13 cellular contexts compared by ENCODE assay signal in the genomic region with DNA sequence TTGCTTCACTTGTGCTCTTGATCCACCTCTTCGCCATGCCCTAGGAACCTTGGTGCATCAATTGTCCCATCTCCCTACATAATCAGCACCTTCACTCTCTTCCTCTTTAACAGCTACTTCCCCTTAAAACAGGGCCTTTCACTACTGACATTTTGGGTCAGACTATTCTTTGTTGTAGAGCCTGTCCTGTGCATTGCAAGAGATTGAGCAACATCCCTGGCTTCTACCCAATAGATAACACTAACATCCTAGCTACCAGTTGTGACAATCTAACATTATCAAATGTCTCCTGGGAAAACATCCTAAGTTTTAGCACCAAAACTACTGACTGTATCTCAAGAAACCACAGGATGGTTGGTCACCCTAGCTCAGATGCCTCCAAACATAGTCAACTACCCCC.
"Had no signal": no experiment of that assay in that cellular context is flagged by ENCODE, and none has a peak within 500 bp of the region (broad histone marks: within the 10 kb centered on the region; RNA-seq: fewer than 3 reads in every experiment).

No MANE protein-coding gene starts in this region.

- DNase-seq: activated CD4-positive, alpha-beta T cell treated with anti-CD3 and anti-CD28 coated beads for 4 hours; activated CD8-positive, alpha-beta T cell treated with anti-CD3 and anti-CD28 coated beads, Interleukin-2, amount 10 ng/mL, durations not matched to agents 7 days and 5 days; activated naive CD4-positive, alpha-beta T cell treated with Interleukin-2 at 50 U/mL for 16 hours; caudate nucleus; effector memory CD8-positive, alpha-beta T cell; hypothalamus; naive B cell; posterior cingulate gyrus; small intestine; thyroid gland; uterus; WERI-Rb-1 had no signal

- H3K36me3 Mint-ChIP-seq: naive B cell had no signal

- H3K4me3 Mint-ChIP-seq: activated CD8-positive, alpha-beta T cell treated with anti-CD3 and anti-CD28 coated beads, Interleukin-2, amount 10 ng/mL, durations not matched to agents 7 days and 5 days; activated T-helper 1 cell treated with anti-CD3 and anti-CD28 coated beads, Interleukin-12 subunit alpha, Interleukin-12 subunit beta, Interleukin-2, Interleukin-4 antibody, amounts not matched to agents 30 ng/mL and 10 ng/mL and 1 ng/mL, durations not matched to agents 14 hours and 24 hours and 36 hours; effector memory CD8-positive, alpha-beta T cell; naive B cell had no signal

- H3K27ac Mint-ChIP-seq: activated CD8-positive, alpha-beta T cell treated with anti-CD3 and anti-CD28 coated beads, Interleukin-2, amount 10 ng/mL, durations not matched to agents 7 days and 5 days; activated T-helper 1 cell treated with anti-CD3 and anti-CD28 coated beads, Interleukin-12 subunit alpha, Interleukin-12 subunit beta, Interleukin-2, Interleukin-4 antibody, amounts not matched to agents 30 ng/mL and 10 ng/mL and 1 ng/mL, durations not matched to agents 14 hours and 24 hours and 36 hours; effector memory CD8-positive, alpha-beta T cell; naive B cell had no signal

- ATAC-seq: activated CD8-positive, alpha-beta T cell treated with anti-CD3 and anti-CD28 coated beads, Interleukin-2, amount 10 ng/mL, durations not matched to agents 7 days and 5 days; effector memory CD8-positive, alpha-beta T cell had no signal

- H3K27me3 Mint-ChIP-seq: effector memory CD8-positive, alpha-beta T cell; naive B cell had no signal

- H3K9me3 Mint-ChIP-seq: activated T-helper 1 cell treated with anti-CD3 and anti-CD28 coated beads, Interleukin-12 subunit alpha, Interleukin-12 subunit beta, Interleukin-2, Interleukin-4 antibody, amounts not matched to agents 30 ng/mL and 10 ng/mL and 1 ng/mL, durations not matched to agents 14 hours and 24 hours and 36 hours; effector memory CD8-positive, alpha-beta T cell; naive B cell had no signal
